Comparison of ENCODE assay signal across 9 cellular contexts in genomic region chr19:2740314-2740656, GRCh38. TPM values are rescaled to one million over a fixed set of nuclear protein-coding genes. Genes with fewer than 3 reads are reported as not detected.
DNase-seq lines count a peak whose midpoint lies in the region; ATAC-seq and TF ChIP-seq lines count a peak whose summit lies in the region.
"Had no signal": no experiment of that assay in that cellular context is flagged by ENCODE, and none has a peak within 500 bp of the region (broad histone marks: within the 10 kb centered on the region; RNA-seq: fewer than 3 reads in every experiment).

No MANE protein-coding gene starts in this region.

- H3K4me3 ChIP-seq in DND-41 (ENCODE audit: low read depth in 1 of 2, low read length in 2 of 2) (peak overlapping the region in 1 of 2 experiments; percentile 20; a peak in 1 of 4 replicates), Karpas-422 (ENCODE audit: low read length) (peak overlapping the region; percentile 55; the same call in 1 of the 2 replicates), mammary epithelial cell (replicated peaks in 1 of 3; ENCODE audit: insufficient read depth in 1 of 3, low read depth in 2 of 3, low read length in 3 of 3) (no peak overlapping the region), parathyroid adenoma (ENCODE audit: low read depth, low read length) (peak overlapping the region; percentile 90), right cardiac atrium (ENCODE audit: low read length) (no peak overlapping the region)

- H3K9me2 ChIP-seq in Karpas-422 (replicated peaks; ENCODE audit: insufficient read depth, low read length): no peaks in the 10 kb centered on the region

- intact Hi-C loops in mammary epithelial cell (cut with micrococcal nuclease): no loop called here
- intact Hi-C loops in right cardiac atrium (cut with DNase I): loop anchor here in 2 of 4 donors (10.0 kb wide), 2 partner anchors 85 to 195 kb away; no protein-coding TSS in a partner anchor

- CTCF ChIA-PET in mammary epithelial cell (lab: Charles Lee; ENCODE audit: low non-redundant PET): no interaction called here

- H3K27ac ChIP-seq in DND-41 (ENCODE audit: low read length): no peak overlapping the region
- H3K27ac ChIP-seq in Karpas-422 (ENCODE audit: low read length): no peak overlapping the region
- H3K27ac ChIP-seq in mammary epithelial cell (ENCODE audit: insufficient read depth, low read depth, low read length): no peak overlapping the region
- no peak overlapping the region for H3K27ac ChIP-seq in parathyroid adenoma
- no peak overlapping the region for H3K27ac ChIP-seq in right cardiac atrium (ENCODE audit: low read length)
- H3K27ac ChIP-seq: hepatocyte had no signal

- H3K9me3 ChIP-seq in DND-41 (ENCODE audit: insufficient read depth, low read length, severe bottlenecking) (peaks cover 3% of the 10 kb centered on the region), Karpas-422 (ENCODE audit: low read length) (no peaks in the 10 kb centered on the region), mammary epithelial cell (replicated peaks; ENCODE audit: insufficient read depth, low read length) (peaks cover 2% of the 10 kb centered on the region), parathyroid adenoma (ENCODE audit: control insufficient read depth, low read length) (no peaks in the 10 kb centered on the region), right cardiac atrium (ENCODE audit: control insufficient read depth, low read length) (no peaks in the 10 kb centered on the region)

- peaks cover 33% of the 10 kb centered on the region for H3K79me2 ChIP-seq in DND-41 (ENCODE audit: insufficient read depth, low read length)
- H3K79me2 ChIP-seq in Karpas-422 (ENCODE audit: low read length): peaks cover 16% of the 10 kb centered on the region
- H3K79me2 ChIP-seq in mammary epithelial cell (ENCODE audit: insufficient read depth, low read length): peaks cover 13% of the 10 kb centered on the region
- H3K79me2 ChIP-seq in parathyroid adenoma: peaks cover 3% of the 10 kb centered on the region

- TF ChIP-seq CTCF in DND-41 (IDR thresholded peaks at IDR 0.05; ENCODE audit: borderline replicate concordance, extremely low read depth, low read length, poor library complexity, severe bottlenecking) (no peak), mammary epithelial cell (conservative IDR thresholded peaks at IDR 0.05 in 1 of 2, IDR thresholded peaks at IDR 0.05 in 1 of 2; ENCODE audit: extremely low read depth in 1 of 2, insufficient read depth in 1 of 2, low read depth in 1 of 2, low read length in 2 of 2) (no peak), parathyroid adenoma (IDR thresholded peaks at IDR 0.05) (no peak)

- H3K9ac ChIP-seq in DND-41 (ENCODE audit: low read depth, low read length): no peak overlapping the region
- 0 out of 2 replicates have a peak overlapping the region, but pooled peaks have one; percentile 46 for H3K9ac ChIP-seq in Karpas-422 (ENCODE audit: low read length)
- H3K9ac ChIP-seq in mammary epithelial cell (ENCODE audit: insufficient read depth, low read length): no peak overlapping the region
- H3K9ac ChIP-seq in parathyroid adenoma: no peak overlapping the region

- no peaks in the 10 kb centered on the region for H3K27me3 ChIP-seq in DND-41 (ENCODE audit: insufficient read depth, low read length, poor library complexity)
- H3K27me3 ChIP-seq in Karpas-422 (ENCODE audit: low read length): no peaks in the 10 kb centered on the region
- no peaks in the 10 kb centered on the region for H3K27me3 ChIP-seq in mammary epithelial cell (ENCODE audit: insufficient read depth, low read length)
- no peaks in the 10 kb centered on the region for H3K27me3 ChIP-seq in parathyroid adenoma (ENCODE audit: control insufficient read depth, insufficient read depth, low read length)
- H3K27me3 ChIP-seq in right cardiac atrium (ENCODE audit: control insufficient read depth, insufficient read depth): no peaks in the 10 kb centered on the region
- H3K27me3 ChIP-seq: hepatocyte had no signal

- no TSS peak for BruUV-seq in mammary epithelial cell (replicated peaks; lab: Mats Ljungman, UMichigan)

- H2AFZ ChIP-seq in DND-41 (ENCODE audit: low read depth, low read length) (peak overlapping the region; percentile 48; the same call in 1 of the 2 replicates), Karpas-422 (ENCODE audit: low read length) (peak overlapping the region; percentile 99), mammary epithelial cell (ENCODE audit: low read depth, low read length) (peak overlapping the region; percentile 51), parathyroid adenoma (peak overlapping the region; percentile 89)

- DNase-seq in DND-41 (no peak), Karpas-422 (no peak), mammary epithelial cell (no peak), Ammon's horn (ENCODE audit: low spot score) (no peak), right cardiac atrium (no peak)

- H3K36me3 ChIP-seq in DND-41 (ENCODE audit: insufficient read depth, low read length) (peaks cover 26% of the 10 kb centered on the region), Karpas-422 (ENCODE audit: insufficient read depth, low read length) (peaks cover 10% of the 10 kb centered on the region), mammary epithelial cell (ENCODE audit: insufficient read depth, low read length) (no peaks in the 10 kb centered on the region), parathyroid adenoma (ENCODE audit: control insufficient read depth, insufficient read depth, low read length) (no peaks in the 10 kb centered on the region)

- H4K20me1 ChIP-seq in DND-41 (ENCODE audit: insufficient read depth, low read length) (peaks cover 23% of the 10 kb centered on the region), Karpas-422 (ENCODE audit: insufficient read depth, low read depth, low read length) (peaks cover 4% of the 10 kb centered on the region; the same call in 1 of the 2 replicates), mammary epithelial cell (ENCODE audit: insufficient read depth, low read length) (no peaks in the 10 kb centered on the region)

- ATAC-seq in DND-41 (ENCODE audit: insufficient read depth, low read depth) (no peak), HG02763 (IDR thresholded peaks at IDR 0.05; ENCODE audit: unreplicated experiment) (no peak), right cardiac atrium (no peak)

- WGBS in mammary epithelial cell (ENCODE audit: low coverage, missing lambda C conversion rate): 57% methylated on average over 9 of the region's 13 CpGs
- 44% methylated on average over 13 of the region's 13 CpGs for WGBS in right cardiac atrium

- H3K4me2 ChIP-seq in DND-41 (ENCODE audit: insufficient read depth, low read length) (peak overlapping the region; percentile 45; the same call in 1 of the 2 replicates), Karpas-422 (ENCODE audit: low read depth, low read length, poor library complexity, severe bottlenecking) (peak overlapping the region; percentile 50), mammary epithelial cell (ENCODE audit: insufficient read depth, low read depth, low read length) (peak overlapping the region; percentile 34), parathyroid adenoma (ENCODE audit: low read length) (no peak overlapping the region)

- in situ Hi-C loops in mammary epithelial cell (cut with MboI; ENCODE audit: low sequenced_read_pairs in 2 of 2): no loop called here

- dilution Hi-C loops in mammary epithelial cell (cut with HindIII; ENCODE audit: low sequenced_read_pairs): no loop called here

- H3K4me1 ChIP-seq in DND-41 (ENCODE audit: insufficient read depth, low read length) (peaks cover 21% of the 10 kb centered on the region), Karpas-422 (ENCODE audit: low read length) (peaks cover 10% of the 10 kb centered on the region), mammary epithelial cell (ENCODE audit: insufficient read depth, low read length) (no peaks in the 10 kb centered on the region), parathyroid adenoma (no peaks in the 10 kb centered on the region), right cardiac atrium (ENCODE audit: control insufficient read depth, insufficient read depth, low read length) (peaks cover 3% of the 10 kb centered on the region)

RNA-seq across cellular contexts. Expression of gene SLC39A3, which starts 0.5 kb away (rescaled TPM):
- 28.6 and 55.3 TPM in 2 replicates for total RNA-seq in Karpas-422 (2014; rRNA removed; shearing (Covaris generic); ENCODE audit: low replicate concordance)
- total RNA-seq in mammary epithelial cell (10 to 100 TPM; 32.6 to 34.7 TPM), right cardiac atrium (10 to 100 TPM; 19.9 to 25.5 (median 23.4) TPM)
- polyA plus RNA-seq in mammary epithelial cell (24.8 TPM), right cardiac atrium (29.3 TPM)
- 46.4 TPM for polyA minus RNA-seq in mammary epithelial cell

RNA-seq across cellular contexts. Expression of gene DIRAS1, which starts 19.1 kb away (rescaled TPM):
- total RNA-seq in Karpas-422 (2014; rRNA removed; shearing (Covaris generic); ENCODE audit: low replicate concordance): not detected in 2 replicates
- total RNA-seq in mammary epithelial cell: 1 to 10 TPM in 1 of 2 donors, under 1 TPM in 1; 0.42 to 4.3 TPM
- 0.09 TPM for polyA plus RNA-seq in mammary epithelial cell
- not detected for polyA minus RNA-seq in mammary epithelial cell
- total RNA-seq in right cardiac atrium: 100 to 1,000 TPM; 160 to 176 (median 172) TPM
- polyA plus RNA-seq in right cardiac atrium: 155 TPM
- total RNA-seq: HT1080 had no signal

RNA-seq across cellular contexts. Expression of gene GNG7, which starts 37.8 kb away (rescaled TPM):
- 0.19 and 1.3 TPM in 2 replicates for total RNA-seq in Karpas-422 (2014; rRNA removed; shearing (Covaris generic); ENCODE audit: low replicate concordance)
- under 1 TPM in 1 of 2 donors, not detected in 1; under 0.01 TPM for total RNA-seq in mammary epithelial cell
- 0.02 TPM for polyA plus RNA-seq in mammary epithelial cell
- polyA minus RNA-seq in mammary epithelial cell: not detected
- 10 to 100 TPM; 40.2 to 58.2 (median 48.6) TPM for total RNA-seq in right cardiac atrium
- polyA plus RNA-seq in right cardiac atrium: 25.4 TPM
- total RNA-seq: HT1080 had no signal

RNA-seq across cellular contexts. Expression of gene SGTA, which starts 42.8 kb away (rescaled TPM):
- 31.2 and 55.8 TPM in 2 replicates for total RNA-seq in Karpas-422 (2014; rRNA removed; shearing (Covaris generic); ENCODE audit: low replicate concordance)
- total RNA-seq in mammary epithelial cell: 10 to 100 TPM; 52.5 to 71.3 TPM
- polyA plus RNA-seq in mammary epithelial cell: 101 TPM
- 132 TPM for polyA minus RNA-seq in mammary epithelial cell
- total RNA-seq in right cardiac atrium: 10 to 100 TPM; 53.6 to 84.2 (median 64.6) TPM
- polyA plus RNA-seq in right cardiac atrium: 86.5 TPM

RNA-seq across cellular contexts. Expression of gene THOP1, which starts 45.0 kb away (rescaled TPM):
- 57.0 and 148 TPM in 2 replicates for total RNA-seq in Karpas-422 (2014; rRNA removed; shearing (Covaris generic); ENCODE audit: low replicate concordance)
- total RNA-seq in mammary epithelial cell (10 to 100 TPM; 63.7 to 100.0 TPM), right cardiac atrium (10 to 100 TPM; 41.4 to 69.4 (median 54.1) TPM)
- polyA plus RNA-seq in mammary epithelial cell (94.8 TPM), right cardiac atrium (64.0 TPM)
- polyA minus RNA-seq in mammary epithelial cell: 130 TPM

Comparison
In these comparisons a context has a peak if more than half of its experiments do, and no peak if none do; other contexts are left out.
1. H2AFZ ChIP-seq: peak in every context shown above with its lines; median percentile 99 in Karpas-422; 89 in parathyroid adenoma; 51 in mammary epithelial cell; 48 in DND-41.
2. H3K4me3 ChIP-seq: peak in Karpas-422 (single experiment) and parathyroid adenoma (single experiment); none in mammary epithelial cell (0 of 3) and right cardiac atrium (single experiment).
3. RNA of gene DIRAS1, which starts 19.1 kb away (total RNA-seq): 160 to 176 TPM in right cardiac atrium; 0.42 to 4.3 TPM in mammary epithelial cell and not detected in Karpas-422; every median in the first group is over 10 times any median in the second.
4. RNA of gene GNG7, which starts 37.8 kb away (total RNA-seq): 40.2 to 58.2 TPM in right cardiac atrium; under 0.01 TPM in mammary epithelial cell and 0.19 to 1.3 TPM in Karpas-422; every median in the first group is over 10 times any median in the second.